In genomic region chr17:42010898-42011516, GRCh38 we compare ENCODE assay signal across 9 cellular contexts. TPM values are rescaled to one million over a fixed set of nuclear protein-coding genes. Genes with fewer than 3 reads are reported as not detected.
DNase-seq lines count a peak whose midpoint lies in the region; ATAC-seq and TF ChIP-seq lines count a peak whose summit lies in the region.
"Had no signal": no experiment of that assay in that cellular context is flagged by ENCODE, and none has a peak within 500 bp of the region (broad histone marks: within the 10 kb centered on the region; RNA-seq: fewer than 3 reads in every experiment).

No MANE protein-coding gene starts in this region.

- no peak overlapping the region for H2AFZ ChIP-seq in OCI-LY7 (ENCODE audit: low read length)

- BruUV-seq in OCI-LY7 (replicated peaks; lab: Mats Ljungman, UMichigan) = no TSS peak

- peaks cover 57% of the 10 kb centered on the region for H3K36me3 ChIP-seq in OCI-LY7 (ENCODE audit: insufficient read depth, low read length)

- no peak overlapping the region for H3K4me2 ChIP-seq in OCI-LY7 (ENCODE audit: low read length)

- H3K4me3 Mint-ChIP-seq in stimulated activated memory B cell treated with anti-CD40 and anti-IgM and Interleukin-4, amounts not matched to agents 10 μg/mL and 1 μg/mL and 100 μg/mL, for 72 hours = no peak overlapping the region

- peaks cover 100% of the 10 kb centered on the region for H3K79me2 ChIP-seq in OCI-LY7 (ENCODE audit: insufficient read depth, low read depth, low read length)

- peaks cover 17% of the 10 kb centered on the region for H4K20me1 ChIP-seq in OCI-LY7 (ENCODE audit: insufficient read depth, low read length)

- H3K27me3 Mint-ChIP-seq in stimulated activated memory B cell treated with anti-CD40 and anti-IgM and Interleukin-4, amounts not matched to agents 10 μg/mL and 1 μg/mL and 100 μg/mL, for 72 hours = no peaks in the 10 kb centered on the region
- H3K27me3 Mint-ChIP-seq: progenitor cell of endocrine pancreas had no signal

- no peaks in the 10 kb centered on the region for H3K9me3 ChIP-seq in OCI-LY7 (ENCODE audit: low read length)

- no peak for TF ChIP-seq CTCF in 22Rv1 (IDR thresholded peaks at IDR 0.05)
- no peak for TF ChIP-seq CTCF in GM12865 (IDR thresholded peaks at IDR 0.05; ENCODE audit: insufficient read depth, low read depth, low read length, missing control alignments)
- no peak for TF ChIP-seq CTCF in fibroblast of the aortic adventitia (IDR thresholded peaks at IDR 0.05; ENCODE audit: insufficient read depth, low read length)
- TF ChIP-seq CTCF in OCI-LY7 (conservative IDR thresholded peaks at IDR 0.05; ENCODE audit: low read length) = no peak

- H3K4me1 Mint-ChIP-seq in stimulated activated memory B cell treated with anti-CD40 and anti-IgM and Interleukin-4, amounts not matched to agents 10 μg/mL and 1 μg/mL and 100 μg/mL, for 72 hours = peaks cover 69% of the 10 kb centered on the region

- H3K9me2 ChIP-seq in OCI-LY7 (ENCODE audit: insufficient read depth, low read length) = no peaks in the 10 kb centered on the region

- H3K27ac Mint-ChIP-seq in stimulated activated memory B cell treated with anti-CD40 and anti-IgM and Interleukin-4, amounts not matched to agents 10 μg/mL and 1 μg/mL and 100 μg/mL, for 72 hours = no peak overlapping the region
- H3K27ac Mint-ChIP-seq: progenitor cell of endocrine pancreas had no signal

- intact Hi-C loops in OCI-LY7 (cut with micrococcal nuclease; ENCODE audit: unreplicated experiment) = loop anchor here (10.0 kb wide), 1 partner anchor 244 kb away; no protein-coding TSS in a partner anchor

- H3K4me3 ChIP-seq in GM12865 (ENCODE audit: low read depth, low read length) (no peak overlapping the region), fibroblast of the aortic adventitia (ENCODE audit: low read depth, low read length) (no peak overlapping the region), OCI-LY7 (ENCODE audit: low read depth, low read length, poor library complexity, severe bottlenecking) (no peak overlapping the region)

- H3K4me1 ChIP-seq in OCI-LY7 (ENCODE audit: insufficient read depth, low read length, poor library complexity, severe bottlenecking) = peaks cover 29% of the 10 kb centered on the region

- H3K36me3 Mint-ChIP-seq in stimulated activated memory B cell treated with anti-CD40 and anti-IgM and Interleukin-4, amounts not matched to agents 10 μg/mL and 1 μg/mL and 100 μg/mL, for 72 hours = peaks cover 14% of the 10 kb centered on the region

- DNase-seq in GM12865 (ENCODE audit: low read depth) (peak; percentile 27), fibroblast of the aortic adventitia (ENCODE audit: low read depth) (peak; percentile 59), SIG-M5 treated with dmso at 0.1 percent for 504 hours (lab: John Stamatoyannopoulos, UW; ENCODE audit: unreplicated experiment) (no peak), OCI-LY7 (ENCODE audit: low spot score) (no peak)

- CTCF ChIA-PET in OCI-LY7 (lab: Charles Lee; ENCODE audit: unreplicated experiment) = no interaction called here

- POLR2A ChIA-PET in OCI-LY7 (lab: Charles Lee) = no interaction called here

- peak; percentile 63 for ATAC-seq in SK-N-SH treated with all-trans-retinoic acid at 6 μM for 48 hours
- no peak for ATAC-seq in stimulated activated memory B cell treated with anti-CD40 and anti-IgM and Interleukin-4, amounts not matched to agents 10 μg/mL and 1 μg/mL and 100 μg/mL, for 72 hours
- ATAC-seq in GM18873 (IDR thresholded peaks at IDR 0.05; ENCODE audit: low FRiP score, unreplicated experiment) = no peak

- peak overlapping the region; percentile 53 for H3K27ac ChIP-seq in 22Rv1
- no peak overlapping the region for H3K27ac ChIP-seq in OCI-LY7 (ENCODE audit: low read depth, low read length, poor library complexity, severe bottlenecking)

- H3K9me3 Mint-ChIP-seq in stimulated activated memory B cell treated with anti-CD40 and anti-IgM and Interleukin-4, amounts not matched to agents 10 μg/mL and 1 μg/mL and 100 μg/mL, for 72 hours = no peaks in the 10 kb centered on the region

TF ChIP-seq in SK-N-SH treated with all-trans-retinoic acid at 6 μM for 48 hours, 23 proteins besides CTCF, POLR2A, EP300 and RAD21:
- TF ChIP-seq ZFP30 (CRISPR knock-in tag; IDR thresholded peaks at IDR 0.05) = no peak
- TF ChIP-seq, protein P1, sequence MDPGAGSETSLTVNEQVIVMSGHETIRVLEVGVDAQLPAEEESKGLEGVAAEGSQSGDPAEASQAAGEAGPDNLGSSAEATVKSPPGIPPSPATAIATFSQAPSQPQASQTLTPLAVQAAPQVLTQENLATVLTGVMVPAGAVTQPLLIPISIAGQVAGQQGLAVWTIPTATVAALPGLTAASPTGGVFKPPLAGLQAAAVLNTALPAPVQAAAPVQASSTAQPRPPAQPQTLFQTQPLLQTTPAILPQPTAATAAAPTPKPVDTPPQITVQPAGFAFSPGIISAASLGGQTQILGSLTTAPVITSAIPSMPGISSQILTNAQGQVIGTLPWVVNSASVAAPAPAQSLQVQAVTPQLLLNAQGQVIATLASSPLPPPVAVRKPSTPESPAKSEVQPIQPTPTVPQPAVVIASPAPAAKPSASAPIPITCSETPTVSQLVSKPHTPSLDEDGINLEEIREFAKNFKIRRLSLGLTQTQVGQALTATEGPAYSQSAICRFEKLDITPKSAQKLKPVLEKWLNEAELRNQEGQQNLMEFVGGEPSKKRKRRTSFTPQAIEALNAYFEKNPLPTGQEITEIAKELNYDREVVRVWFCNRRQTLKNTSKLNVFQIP (CRISPR knock-in tag; IDR thresholded peaks at IDR 0.05; ENCODE audit: borderline replicate concordance, low read depth) = no peak

RNA-seq across cellular contexts. Expression of gene DNAJC7, which starts 6.2 kb away (rescaled TPM):
- total RNA-seq in fibroblast of the aortic adventitia (ENCODE audit: low replicate concordance) (58.0 and 131 TPM in 2 replicates), OCI-LY7 (2022) (118 and 124 TPM in 2 replicates)
- 76.4 and 87.1 TPM in 2 replicates for total RNA-seq in OCI-LY7 (2014; rRNA removed; shearing (Covaris generic))

RNA-seq across cellular contexts. Expression of gene NKIRAS2, which starts 8.9 kb away (rescaled TPM):
- total RNA-seq in fibroblast of the aortic adventitia (ENCODE audit: low replicate concordance) (17.1 and 27.1 TPM in 2 replicates), OCI-LY7 (2022) (32.8 and 38.1 TPM in 2 replicates)
- 34.8 and 40.2 TPM in 2 replicates for total RNA-seq in OCI-LY7 (2014; rRNA removed; shearing (Covaris generic))

RNA-seq across cellular contexts. Expression of gene C17orf113, which starts 39.4 kb away (rescaled TPM):
- 0.09 and 0.49 TPM in 2 replicates for total RNA-seq in fibroblast of the aortic adventitia (ENCODE audit: low replicate concordance)
- total RNA-seq in OCI-LY7 (2014; rRNA removed; shearing (Covaris generic)) = 0.10 and 0.25 TPM in 2 replicates
- 0.25 TPM in 1 of 2 replicates, not detected in the other for total RNA-seq in OCI-LY7 (2022)

RNA-seq across cellular contexts. Expression of gene CNP, which starts 44.4 kb away (rescaled TPM):
- 64.3 and 84.2 TPM in 2 replicates for total RNA-seq in fibroblast of the aortic adventitia (ENCODE audit: low replicate concordance)
- 33.8 and 34.1 TPM in 2 replicates for total RNA-seq in OCI-LY7 (2014; rRNA removed; shearing (Covaris generic))
- total RNA-seq in OCI-LY7 (2022) = 43.9 and 50.6 TPM in 2 replicates

Comparison
In these comparisons a context has a peak if more than half of its experiments do, and no peak if none do; other contexts are left out.
1. DNase-seq: peak in GM12865 (single experiment) and fibroblast of the aortic adventitia (single experiment); none in SIG-M5 treated with dmso at 0.1 percent for 504 hours (single experiment) and OCI-LY7 (single experiment).